In genomic region chr2:133667085-133667484, GRCh38 we compare ENCODE assay signal across 16 cellular contexts.
A peak's percentile ranks its signal among the peaks of the same experiment; 100 is the strongest.
DNase-seq lines count a peak whose midpoint lies in the region; ATAC-seq and TF ChIP-seq lines count a peak whose summit lies in the region.
"Had no signal": no experiment of that assay in that cellular context is flagged by ENCODE, and none has a peak within 500 bp of the region (broad histone marks: within the 10 kb centered on the region; RNA-seq: fewer than 3 reads in every experiment).

No MANE protein-coding gene starts in this region.

- TF ChIP-seq CTCF in AG10803 (conservative IDR thresholded peaks at IDR 0.05; ENCODE audit: low read length) (no peak), heart left ventricle (IDR thresholded peaks at IDR 0.05) (no peak)

- no peaks in the 10 kb centered on the region for H3K36me3 ChIP-seq in heart left ventricle
- H3K36me3 ChIP-seq: BE2C had no signal

- peak; percentile 40 for DNase-seq in AG10803 (ENCODE audit: low read depth)
- peak; percentile 50 for DNase-seq in LHCN-M2 (ENCODE audit: low read depth)
- DNase-seq in dedifferentiated amniotic fluid mesenchymal stem cell (ENCODE audit: extremely low spot score), result peak; percentile 51
- DNase-seq in kidney tubule cell (ENCODE audit: low spot score), result peak; percentile 95
- DNase-seq in heart left ventricle, result no peak
- no peak for DNase-seq in NCI-H1048 (lab: John Stamatoyannopoulos, UW)
- no peak for DNase-seq in epidermal melanocyte (ENCODE audit: insufficient read length, low spot score)
- DNase-seq: activated CD8-positive, alpha-beta T cell treated with anti-CD3 and anti-CD28 coated beads for 36 hours; BE2C; cortex of kidney; foreskin melanocyte; NCI-H1105; stimulated activated CD4-positive, alpha-beta T cell treated with anti-CD3 and anti-CD28 coated beads, Interleukin-12 subunit alpha, Interleukin-12 subunit beta, amount 100 ng/mL, for 4 hours had no signal

- no peaks in the 10 kb centered on the region for H3K4me1 ChIP-seq in heart left ventricle
- H3K4me1 ChIP-seq: BE2C, parathyroid adenoma had no signal

- TF ChIP-seq POLR2A in heart left ventricle (IDR thresholded peaks at IDR 0.05), result no peak

- intact Hi-C loops in heart left ventricle (cut with DNase I), result no loop called here

- peaks cover 0 to 31% (median 16%) of the 10 kb centered on the region in 12 donors for H3K9me3 ChIP-seq in heart left ventricle
- H3K9me3 ChIP-seq: BE2C had no signal

- no peak overlapping the region for H3K27ac ChIP-seq in heart left ventricle
- H3K27ac ChIP-seq: parathyroid adenoma had no signal

- no peaks in the 10 kb centered on the region for H3K27me3 ChIP-seq in heart left ventricle
- H3K27me3 ChIP-seq: BE2C had no signal

- H3K4me3 ChIP-seq in AG10803 (ENCODE audit: low read length) (no peak overlapping the region), heart left ventricle (no peak overlapping the region)
- H3K4me3 ChIP-seq: GM12878 had no signal

- no peak for ATAC-seq in heart left ventricle
- ATAC-seq in GM18502 (IDR thresholded peaks at IDR 0.05; ENCODE audit: poor library complexity, unreplicated experiment), result no peak
- ATAC-seq: activated CD8-positive, alpha-beta T cell treated with anti-CD3 and anti-CD28 coated beads for 36 hours; GM12878 had no signal

Comparison
In these comparisons a context has a peak if more than half of its experiments do, and no peak if none do; other contexts are left out.
1. DNase-seq: peak in AG10803 (single experiment), LHCN-M2 (single experiment), dedifferentiated amniotic fluid mesenchymal stem cell (single experiment) and kidney tubule cell (single experiment); none in heart left ventricle (0 of 5), NCI-H1048 (single experiment) and epidermal melanocyte (single experiment).